In the genomic region with DNA sequence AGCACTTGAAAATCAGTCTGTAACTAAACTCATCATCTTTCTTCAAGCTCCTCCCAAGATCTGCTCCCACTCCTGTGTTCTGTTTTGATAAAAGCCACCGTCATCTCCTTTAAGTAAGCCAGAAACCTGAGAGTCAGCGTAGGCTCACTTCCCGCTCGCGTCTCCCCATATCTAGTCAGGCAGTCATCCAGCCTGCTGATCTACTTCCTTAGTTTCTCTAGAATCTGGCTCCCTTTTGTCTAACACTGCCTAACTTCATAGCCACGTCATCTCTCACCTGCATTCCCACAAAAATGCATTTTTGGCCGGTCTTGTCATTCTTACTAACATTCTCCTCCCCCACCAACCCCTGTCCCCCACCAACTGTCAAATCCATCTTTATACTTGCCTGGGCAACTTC, we compare ENCODE assay signal across 15 cellular contexts. TPM values are rescaled to one million over a fixed set of nuclear protein-coding genes. Genes with fewer than 3 reads are reported as not detected.
DNase-seq lines count a peak whose midpoint lies in the region; ATAC-seq and TF ChIP-seq lines count a peak whose summit lies in the region.
"Had no signal": no experiment of that assay in that cellular context is flagged by ENCODE, and none has a peak within 500 bp of the region (broad histone marks: within the 10 kb centered on the region; RNA-seq: fewer than 3 reads in every experiment).

No MANE protein-coding gene starts in this region.

- intact Hi-C loops in colonic mucosa (cut with DNase I), result no loop called here

- H3K9me3 Mint-ChIP-seq in GM23338 (no peaks in the 10 kb centered on the region), progenitor cell of endocrine pancreas (ENCODE audit: low read depth) (no peaks in the 10 kb centered on the region)
- H3K9me3 Mint-ChIP-seq: CD4-positive, alpha-beta T cell had no signal

- H3K9me2 ChIP-seq in GM23338 (ENCODE audit: insufficient read depth), result no peaks in the 10 kb centered on the region

- H3K9ac ChIP-seq in colonic mucosa (ENCODE audit: low read depth in 2 of 2, low read length in 2 of 2), result no peak overlapping the region
- H3K9ac ChIP-seq: KMS-11 had no signal

- H3K4me1 ChIP-seq in GM23338 (ENCODE audit: insufficient read depth) (peaks cover 51% of the 10 kb centered on the region), RWPE2 (ENCODE audit: insufficient read depth, poor library complexity, severe bottlenecking) (peaks cover 57% of the 10 kb centered on the region), colonic mucosa (no peaks in the 10 kb centered on the region)

- H3K9me3 ChIP-seq in RWPE2 (ENCODE audit: severe bottlenecking) (no peaks in the 10 kb centered on the region), colonic mucosa (no peaks in the 10 kb centered on the region)
- H3K9me3 ChIP-seq: suprapubic skin had no signal

- H3K27ac Mint-ChIP-seq in GM23338, result no peak overlapping the region
- peak overlapping the region; percentile 89 for H3K27ac Mint-ChIP-seq in progenitor cell of endocrine pancreas
- H3K27ac Mint-ChIP-seq: CD4-positive, alpha-beta T cell; naive thymus-derived CD8-positive, alpha-beta T cell had no signal

- no peak for ATAC-seq in GM23338
- ATAC-seq in RWPE2 (ENCODE audit: low read depth), result peak; percentile 73
- peak; percentile 65 for ATAC-seq in esophagus mucosa
- no peak for ATAC-seq in GM19455 (IDR thresholded peaks at IDR 0.05; ENCODE audit: unreplicated experiment)
- ATAC-seq in HG03460 (IDR thresholded peaks at IDR 0.05; ENCODE audit: unreplicated experiment), result no peak
- ATAC-seq: naive thymus-derived CD8-positive, alpha-beta T cell had no signal

- 0 out of 2 replicates have a peak, but pooled peaks cover 6% of the 10 kb centered on the region for H3F3A ChIP-seq in GM23338 (replicated peaks; ENCODE audit: low read depth)

- H3K36me3 ChIP-seq in GM23338 (ENCODE audit: insufficient read depth) (no peaks in the 10 kb centered on the region), RWPE2 (ENCODE audit: low read depth) (no peaks in the 10 kb centered on the region), colonic mucosa (peaks cover 5% of the 10 kb centered on the region)
- H3K36me3 ChIP-seq: suprapubic skin had no signal

- peaks cover 57% of the 10 kb centered on the region for H3K79me2 ChIP-seq in GM23338 (replicated peaks; ENCODE audit: insufficient read depth)

- H3K4me1 Mint-ChIP-seq in GM23338 (peaks cover 55% of the 10 kb centered on the region), progenitor cell of endocrine pancreas (ENCODE audit: low read depth) (peaks cover 49% of the 10 kb centered on the region)

- peaks cover 8% of the 10 kb centered on the region; the same call in 1 of the 2 replicates for H4K20me1 ChIP-seq in GM23338 (replicated peaks; ENCODE audit: insufficient read depth)

- H3K4me3 Mint-ChIP-seq in GM23338 (no peak overlapping the region), progenitor cell of endocrine pancreas (ENCODE audit: low read depth) (no peak overlapping the region)
- H3K4me3 Mint-ChIP-seq: CD4-positive, alpha-beta T cell; naive thymus-derived CD8-positive, alpha-beta T cell had no signal

- H3K27me3 ChIP-seq in GM23338 (ENCODE audit: insufficient read depth) (peaks cover 22% of the 10 kb centered on the region; the same call in 1 of the 2 replicates), RWPE2 (ENCODE audit: insufficient read depth, poor library complexity, severe bottlenecking) (no peaks in the 10 kb centered on the region), colonic mucosa (no peaks in the 10 kb centered on the region)
- H3K27me3 ChIP-seq: suprapubic skin had no signal

- H3K4me2 ChIP-seq in GM23338, result no peak overlapping the region
- H3K4me2 ChIP-seq: KMS-11 had no signal

- no peaks in the 10 kb centered on the region for H3K36me3 Mint-ChIP-seq in GM23338 (ENCODE audit: low read depth)
- H3K36me3 Mint-ChIP-seq in progenitor cell of endocrine pancreas (ENCODE audit: insufficient read depth), result no peaks in the 10 kb centered on the region

- TF ChIP-seq CTCF in GM23338 (conservative IDR thresholded peaks at IDR 0.05; ENCODE audit: low read depth in 2 of 2) (no peak), RWPE2 (IDR thresholded peaks at IDR 0.05; ENCODE audit: poor library complexity, severe bottlenecking) (no peak), progenitor cell of endocrine pancreas (IDR thresholded peaks at IDR 0.05; ENCODE audit: unreplicated experiment) (no peak), colonic mucosa (IDR thresholded peaks at IDR 0.05) (no peak)

- H3K27ac ChIP-seq in GM23338 (ENCODE audit: low read depth), result 0 out of 2 replicates have a peak overlapping the region, but pooled peaks have one; percentile 2
- H3K27ac ChIP-seq in RWPE2 (ENCODE audit: poor library complexity, severe bottlenecking), result peak overlapping the region; percentile 96
- no peak overlapping the region for H3K27ac ChIP-seq in colonic mucosa
- H3K27ac ChIP-seq: KMS-11, suprapubic skin had no signal

- no peak for DNase-seq in GM23338 (ENCODE audit: low spot score)
- DNase-seq in RWPE2 (ENCODE audit: low spot score), result peak; percentile 89
- no peak for DNase-seq in progenitor cell of endocrine pancreas (ENCODE audit: low spot score, unreplicated experiment)
- no peak for DNase-seq in colonic mucosa
- DNase-seq in DMS 273 (lab: John Stamatoyannopoulos, UW; ENCODE audit: unreplicated experiment), result no peak
- DNase-seq: activated CD8-positive, alpha-beta memory T cell treated with anti-CD3 and anti-CD28 coated beads for 24 hours; activated naive CD4-positive, alpha-beta T cell treated with Interleukin-2 at 50 U/mL for 16 hours; CD4-positive, alpha-beta T cell; naive thymus-derived CD8-positive, alpha-beta T cell; NCI-H2107 had no signal

- H3K4me3 ChIP-seq in GM23338 (no peak overlapping the region), RWPE2 (ENCODE audit: severe bottlenecking) (no peak overlapping the region), colonic mucosa (no peak overlapping the region)
- H3K4me3 ChIP-seq: suprapubic skin had no signal

- H2AFZ ChIP-seq in GM23338, result no peak overlapping the region

- peaks cover 16% of the 10 kb centered on the region for H3K27me3 Mint-ChIP-seq in GM23338 (ENCODE audit: insufficient read depth, low read depth, poor library complexity)
- no peaks in the 10 kb centered on the region for H3K27me3 Mint-ChIP-seq in progenitor cell of endocrine pancreas

TF ChIP-seq in GM23338, 12 proteins besides CTCF, POLR2A, EP300 and RAD21 (continues in another document):
- TF ChIP-seq ZNF331 (CRISPR knock-in tag; IDR thresholded peaks at IDR 0.05; ENCODE audit: low read depth) (no peak), ZNF114 (CRISPR knock-in tag; IDR thresholded peaks at IDR 0.05) (no peak), CREB1 (CRISPR knock-in tag; IDR thresholded peaks at IDR 0.05; ENCODE audit: low read depth) (no peak), POLR2AphosphoS5 (IDR thresholded peaks at IDR 0.05; ENCODE audit: low read depth) (no peak), EZH2phosphoT487 (IDR thresholded peaks at IDR 0.05; ENCODE audit: unreplicated experiment) (no peak)
- TF ChIP-seq, protein P1, sequence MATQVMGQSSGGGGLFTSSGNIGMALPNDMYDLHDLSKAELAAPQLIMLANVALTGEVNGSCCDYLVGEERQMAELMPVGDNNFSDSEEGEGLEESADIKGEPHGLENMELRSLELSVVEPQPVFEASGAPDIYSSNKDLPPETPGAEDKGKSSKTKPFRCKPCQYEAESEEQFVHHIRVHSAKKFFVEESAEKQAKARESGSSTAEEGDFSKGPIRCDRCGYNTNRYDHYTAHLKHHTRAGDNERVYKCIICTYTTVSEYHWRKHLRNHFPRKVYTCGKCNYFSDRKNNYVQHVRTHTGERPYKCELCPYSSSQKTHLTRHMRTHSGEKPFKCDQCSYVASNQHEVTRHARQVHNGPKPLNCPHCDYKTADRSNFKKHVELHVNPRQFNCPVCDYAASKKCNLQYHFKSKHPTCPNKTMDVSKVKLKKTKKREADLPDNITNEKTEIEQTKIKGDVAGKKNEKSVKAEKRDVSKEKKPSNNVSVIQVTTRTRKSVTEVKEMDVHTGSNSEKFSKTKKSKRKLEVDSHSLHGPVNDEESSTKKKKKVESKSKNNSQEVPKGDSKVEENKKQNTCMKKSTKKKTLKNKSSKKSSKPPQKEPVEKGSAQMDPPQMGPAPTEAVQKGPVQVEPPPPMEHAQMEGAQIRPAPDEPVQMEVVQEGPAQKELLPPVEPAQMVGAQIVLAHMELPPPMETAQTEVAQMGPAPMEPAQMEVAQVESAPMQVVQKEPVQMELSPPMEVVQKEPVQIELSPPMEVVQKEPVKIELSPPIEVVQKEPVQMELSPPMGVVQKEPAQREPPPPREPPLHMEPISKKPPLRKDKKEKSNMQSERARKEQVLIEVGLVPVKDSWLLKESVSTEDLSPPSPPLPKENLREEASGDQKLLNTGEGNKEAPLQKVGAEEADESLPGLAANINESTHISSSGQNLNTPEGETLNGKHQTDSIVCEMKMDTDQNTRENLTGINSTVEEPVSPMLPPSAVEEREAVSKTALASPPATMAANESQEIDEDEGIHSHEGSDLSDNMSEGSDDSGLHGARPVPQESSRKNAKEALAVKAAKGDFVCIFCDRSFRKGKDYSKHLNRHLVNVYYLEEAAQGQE (IDR thresholded peaks at IDR 0.05; ENCODE audit: unreplicated experiment), result no peak

RNA-seq across cellular contexts. Expression of a gene that starts 3.0 kb away (rescaled TPM):
- total RNA-seq in GM23338 (2014; rRNA removed; shearing (Covaris generic)), result 176 and 234 TPM in 2 replicates
- polyA plus RNA-seq in GM23338 (2016; fragmentation: Nextera tagmentation; extraction: Ambion mirVana), result 34.9 and 37.6 TPM in 2 replicates
- total RNA-seq in esophagus mucosa, result 113 TPM
- total RNA-seq in progenitor cell of endocrine pancreas, result 234 and 254 TPM in 2 replicates
- total RNA-seq in colonic mucosa, result 100 to 1,000 TPM; 133 to 174 TPM

Comparison
In these comparisons a context has a peak if more than half of its experiments do, and no peak if none do; other contexts are left out.
1. ATAC-seq: peak in RWPE2 (single experiment) and esophagus mucosa (single experiment); none in GM23338 (single experiment), GM19455 (single experiment) and HG03460 (single experiment).